ENCODE assay signal across 7 cellular contexts in genomic region chr20:25932170-25932569, GRCh38.
DNase-seq lines count a peak whose midpoint lies in the region; FAIRE-seq and TF ChIP-seq lines count a peak whose summit lies in the region.
"Not testable (repeated sequence)": the region's sequence is repeated elsewhere in the genome, so short reads cannot be mapped to it uniquely, and the experiment has no call there.

No MANE protein-coding gene starts in this region.

- peaks cover 34% of the 10 kb centered on the region for H3K27me3 Mint-ChIP-seq in mesothelial cell of epicardium (ENCODE audit: low read depth)

- not testable (repeated sequence) for H3K9ac ChIP-seq in SK-N-SH

- DNase-seq in AG20443 (ENCODE audit: low spot score) (peak; percentile 9), M059J (ENCODE audit: low read depth) (peak; percentile 96), bronchial epithelial cell (ENCODE audit: low read depth) (peak; percentile 84), fibroblast of the aortic adventitia (ENCODE audit: low read depth) (peak; percentile 49)
- DNase-seq in H54 (ENCODE audit: insufficient read length, low spot score); SK-N-SH; mesothelial cell of epicardium (ENCODE audit: low spot score in 2 of 2, unreplicated experiment in 2 of 2): not testable (repeated sequence)

- not testable (repeated sequence) for H3K27me3 ChIP-seq in SK-N-SH (ENCODE audit: insufficient read depth); bronchial epithelial cell (ENCODE audit: control insufficient read depth, insufficient read depth, low read length)

- not testable (repeated sequence) for H3K4me3 Mint-ChIP-seq in mesothelial cell of epicardium

- not testable (repeated sequence) for H3K36me3 Mint-ChIP-seq in mesothelial cell of epicardium

- H3K27ac ChIP-seq in SK-N-SH (ENCODE audit: low read depth in 2 of 2, low read length in 1 of 2), result peak overlapping the region in 1 of 2 experiments; percentile 36; a peak in 2 of 4 replicates

- not testable (repeated sequence) for H3K9me3 ChIP-seq in SK-N-SH

- H3K4me3 ChIP-seq in SK-N-SH (ENCODE audit: low read depth in 2 of 2, low read length in 1 of 2); bronchial epithelial cell (ENCODE audit: low read depth, low read length); fibroblast of the aortic adventitia (ENCODE audit: low read depth, low read length): not testable (repeated sequence)

- not testable (repeated sequence) for H3F3A ChIP-seq in SK-N-SH (replicated peaks; ENCODE audit: insufficient read depth)

- FAIRE-seq in H54 (lab: Jason Lieb, UNC), result peak; percentile 20
- FAIRE-seq in bronchial epithelial cell (lab: Jason Lieb, UNC), result not testable (repeated sequence)

- TF ChIP-seq EP300 in SK-N-SH (IDR thresholded peaks at IDR 0.05; ENCODE audit: borderline replicate concordance in 1 of 2, low read depth in 1 of 2, low read length in 1 of 2), result not testable (repeated sequence)

- not testable (repeated sequence) for TF ChIP-seq POLR2A in H54 (IDR thresholded peaks at IDR 0.05; ENCODE audit: low read depth, low read length)

- 4% methylated on average over 2 of the region's 2 CpGs for WGBS in SK-N-SH (ENCODE audit: low lambda C conversion rate)

- H3K27ac Mint-ChIP-seq in mesothelial cell of epicardium, result peak overlapping the region; percentile 79

- POLR2A ChIA-PET in SK-N-SH (lab: Yijun Ruan, JAX), result not testable (repeated sequence)

- peaks cover 19% of the 10 kb centered on the region for H3K4me1 Mint-ChIP-seq in mesothelial cell of epicardium

- not testable (repeated sequence) for TF ChIP-seq RAD21 in SK-N-SH (IDR thresholded peaks at IDR 0.05; ENCODE audit: low read length)

- H3K9me2 ChIP-seq in SK-N-SH, result not testable (repeated sequence)

- not testable (repeated sequence) for H3K79me2 ChIP-seq in SK-N-SH (ENCODE audit: insufficient read depth)

- CTCF ChIA-PET in SK-N-SH (lab: Yijun Ruan, JAX), result not testable (repeated sequence)

- 0 out of 2 replicates have a peak overlapping the region, but pooled peaks have one; percentile 3 for H2AFZ ChIP-seq in SK-N-SH (ENCODE audit: low read depth)

- H3K4me2 ChIP-seq in SK-N-SH, result not testable (repeated sequence)

- H3K36me3 ChIP-seq in SK-N-SH (replicated peaks in 1 of 2; ENCODE audit: control insufficient read depth in 1 of 2, insufficient read depth in 2 of 2, low read length in 1 of 2); bronchial epithelial cell (ENCODE audit: control insufficient read depth, insufficient read depth, low read length): not testable (repeated sequence)

- H3K4me1 ChIP-seq in SK-N-SH (ENCODE audit: control insufficient read depth in 1 of 2, insufficient read depth in 2 of 2, low read depth in 1 of 2, low read length in 1 of 2), result not testable (repeated sequence)

- H3K9me3 Mint-ChIP-seq in mesothelial cell of epicardium, result not testable (repeated sequence)

- not testable (repeated sequence) for TF ChIP-seq CTCF in SK-N-SH (IDR thresholded peaks at IDR 0.05); bronchial epithelial cell (IDR thresholded peaks at IDR 0.05; ENCODE audit: insufficient read depth, low read length, severe bottlenecking); fibroblast of the aortic adventitia (IDR thresholded peaks at IDR 0.05; ENCODE audit: insufficient read depth, low read length); mesothelial cell of epicardium (IDR thresholded peaks at IDR 0.05; ENCODE audit: unreplicated experiment)

- not testable (repeated sequence) for H4K20me1 ChIP-seq in SK-N-SH (ENCODE audit: insufficient read depth)
